ENCODE assay signal across 11 cellular contexts in genomic region chr19:6743714-6744380, GRCh38. TPM values are rescaled to one million over a fixed set of nuclear protein-coding genes. Genes with fewer than 3 reads are reported as not detected.
A peak's percentile ranks its signal among the peaks of the same experiment; 100 is the strongest.
DNase-seq lines count a peak whose midpoint lies in the region; ATAC-seq and TF ChIP-seq lines count a peak whose summit lies in the region.
"Had no signal": no experiment of that assay in that cellular context is flagged by ENCODE, and none has a peak within 500 bp of the region (broad histone marks: within the 10 kb centered on the region; RNA-seq: fewer than 3 reads in every experiment).

No MANE protein-coding gene starts in this region.

- TF ChIP-seq POLR2A in gastroesophageal sphincter (IDR thresholded peaks at IDR 0.05) = no peak

- ATAC-seq in GM23338 (no peak), gastroesophageal sphincter (no peak), GM21717 (IDR thresholded peaks at IDR 0.05; ENCODE audit: unreplicated experiment) (no peak), GM21737 (IDR thresholded peaks at IDR 0.05; ENCODE audit: unreplicated experiment) (no peak)

- TF ChIP-seq CTCF in GM23338 (conservative IDR thresholded peaks at IDR 0.05; ENCODE audit: low read depth in 2 of 2) (no peak), gastroesophageal sphincter (IDR thresholded peaks at IDR 0.05) (no peak)

- H3K79me2 ChIP-seq in GM23338 (replicated peaks; ENCODE audit: insufficient read depth) = peaks cover 22% of the 10 kb centered on the region

- DNase-seq in GM23338 (ENCODE audit: low spot score) = no peak
- DNase-seq in SK-N-MC (ENCODE audit: low read depth, low spot score) = no peak
- no peak for DNase-seq in glomerular visceral epithelial cell (ENCODE audit: extremely low spot score)
- no peak for DNase-seq in NCI-H187 (lab: John Stamatoyannopoulos, UW)
- DNase-seq: activated CD4-positive, CD25-positive, alpha-beta regulatory T cell treated with anti-CD3 and anti-CD28 coated beads, Interleukin-2, amount 50 U/mL, for 72 hours; NCI-H2227 treated with DMSO at 0.1 percent for 48 hours; stimulated activated CD4-positive, alpha-beta T cell treated with anti-CD3 and anti-CD28 coated beads, Interleukin-4, amount 100 ng/mL, for 1 hour had no signal

- H4K20me1 ChIP-seq in GM23338 (replicated peaks; ENCODE audit: insufficient read depth) = peaks cover 24% of the 10 kb centered on the region

- no peak overlapping the region for H3K4me2 ChIP-seq in GM23338

- H3F3A ChIP-seq in GM23338 (replicated peaks; ENCODE audit: low read depth) = 0 out of 2 replicates have a peak, but pooled peaks cover 4% of the 10 kb centered on the region

- H3K4me3 ChIP-seq in GM23338 (no peak overlapping the region), SK-N-MC (no peak overlapping the region), gastroesophageal sphincter (peak overlapping the region in 1 of 2 donors; percentile 30), skin epidermis (no peak overlapping the region)

- H3K9me2 ChIP-seq in GM23338 (ENCODE audit: insufficient read depth) = no peaks in the 10 kb centered on the region

- no peak overlapping the region; the same call in 2 of the 3 replicates for H3K4me3 Mint-ChIP-seq in GM23338

- peak overlapping the region; percentile 39; the same call in 1 of the 2 replicates for H3K27ac ChIP-seq in GM23338 (ENCODE audit: low read depth)
- H3K27ac ChIP-seq in SK-N-MC = peak overlapping the region; percentile 48
- H3K27ac ChIP-seq in gastroesophageal sphincter = peak overlapping the region; percentile 72 to 96 (median 92)
- H3K27ac ChIP-seq in skin epidermis = peak overlapping the region in 20 of 21 experiments; percentile 7 to 85 (median 58)

- no peaks in the 10 kb centered on the region for H3K9me3 ChIP-seq in SK-N-MC (ENCODE audit: low read depth, low read length)
- no peaks in the 10 kb centered on the region for H3K9me3 ChIP-seq in gastroesophageal sphincter

- peaks cover 15% of the 10 kb centered on the region for H3K27me3 Mint-ChIP-seq in GM23338 (ENCODE audit: insufficient read depth, low read depth, poor library complexity)

- 72 to 83% methylated on average over 9 to 13 of the region's 15 CpGs for WGBS in gastroesophageal sphincter (ENCODE audit: low coverage in 1 of 2), 2 donors

- no peak for TF ChIP-seq EP300 in gastroesophageal sphincter (IDR thresholded peaks at IDR 0.05)

- H3K9ac ChIP-seq in SK-N-MC (ENCODE audit: insufficient read length) = no peak overlapping the region

- H3K36me3 ChIP-seq in GM23338 (ENCODE audit: insufficient read depth) (peaks cover 40% of the 10 kb centered on the region), SK-N-MC (ENCODE audit: insufficient read depth, low read length) (peaks cover 50% of the 10 kb centered on the region), gastroesophageal sphincter (peaks cover 0 to 59% of the 10 kb centered on the region in 2 donors)

- H3K36me3 Mint-ChIP-seq in GM23338 (ENCODE audit: low read depth) = peaks cover 58% of the 10 kb centered on the region

- peak overlapping the region; percentile 92 for H3K27ac Mint-ChIP-seq in GM23338

- H3K4me1 ChIP-seq in GM23338 (ENCODE audit: insufficient read depth) (peaks cover 12% of the 10 kb centered on the region; the same call in 1 of the 2 replicates), gastroesophageal sphincter (peaks cover 3 to 63% (median 26%) of the 10 kb centered on the region in 3 donors)

- peaks cover 25% of the 10 kb centered on the region for H3K4me1 Mint-ChIP-seq in GM23338

- no peak overlapping the region for H2AFZ ChIP-seq in GM23338

- no peaks in the 10 kb centered on the region for H3K9me3 Mint-ChIP-seq in GM23338

- no peaks in the 10 kb centered on the region for H3K27me3 ChIP-seq in GM23338 (ENCODE audit: insufficient read depth)
- no peaks in the 10 kb centered on the region for H3K27me3 ChIP-seq in gastroesophageal sphincter

TF ChIP-seq in GM23338, 12 proteins besides CTCF, POLR2A, EP300 and RAD21:
- TF ChIP-seq ZNF114 (CRISPR knock-in tag; IDR thresholded peaks at IDR 0.05) (no peak), ZNF331 (CRISPR knock-in tag; IDR thresholded peaks at IDR 0.05; ENCODE audit: low read depth) (no peak), NANOG (IDR thresholded peaks at IDR 0.05; ENCODE audit: borderline replicate concordance) (no peak), ZNF462 (CRISPR knock-in tag; IDR thresholded peaks at IDR 0.05) (no peak)
TF ChIP-seq in GM23338: peak in this region for 0.

RNA-seq across cellular contexts. Expression of gene TRIP10, which starts 4.4 kb away (rescaled TPM):
- total RNA-seq in GM23338 (2014; rRNA removed; shearing (Covaris generic)) = 46.2 and 56.8 TPM in 2 replicates
- polyA plus RNA-seq in GM23338 (2016; fragmentation: Nextera tagmentation; extraction: Ambion mirVana) = 65.4 and 68.5 TPM in 2 replicates
- total RNA-seq in gastroesophageal sphincter = 100 to 1,000 TPM in 3 of 4 donors, 10 to 100 TPM in 1; 94.1 to 129 (median 104) TPM

RNA-seq across cellular contexts. Expression of gene GPR108, which starts 6.5 kb away (rescaled TPM):
- total RNA-seq in GM23338 (2014; rRNA removed; shearing (Covaris generic)) = 42.6 and 57.9 TPM in 2 replicates
- 44.8 and 45.9 TPM in 2 replicates for polyA plus RNA-seq in GM23338 (2016; fragmentation: Nextera tagmentation; extraction: Ambion mirVana)
- total RNA-seq in gastroesophageal sphincter = 10 to 100 TPM; 44.0 to 68.8 (median 60.1) TPM

RNA-seq across cellular contexts. Expression of gene SH2D3A, which starts 23.4 kb away (rescaled TPM):
- total RNA-seq in GM23338 (2014; rRNA removed; shearing (Covaris generic)) = 25.6 and 38.4 TPM in 2 replicates
- 20.7 and 24.6 TPM in 2 replicates for polyA plus RNA-seq in GM23338 (2016; fragmentation: Nextera tagmentation; extraction: Ambion mirVana)
- total RNA-seq in gastroesophageal sphincter = 1 to 10 TPM in 2 of 4 donors, under 1 TPM in 1, not detected in 1; 0.78 to 5.8 (median 1.7) TPM

RNA-seq across cellular contexts. Expression of gene C3, which starts 23.4 kb away (rescaled TPM):
- total RNA-seq in GM23338 (2014; rRNA removed; shearing (Covaris generic)) = 4.8 and 17.7 TPM in 2 replicates
- polyA plus RNA-seq in GM23338 (2016; fragmentation: Nextera tagmentation; extraction: Ambion mirVana) = 5.1 and 7.5 TPM in 2 replicates
- 100 to 1,000 TPM; 246 to 757 (median 594) TPM for total RNA-seq in gastroesophageal sphincter

RNA-seq across cellular contexts. Expression of gene VAV1, which starts 28.7 kb away (rescaled TPM):
- total RNA-seq in GM23338 (2014; rRNA removed; shearing (Covaris generic)) = 1.7 and 1.8 TPM in 2 replicates
- polyA plus RNA-seq in GM23338 (2016; fragmentation: Nextera tagmentation; extraction: Ambion mirVana) = 0.82 and 1.0 TPM in 2 replicates
- total RNA-seq in gastroesophageal sphincter = 1 to 10 TPM; 2.3 to 7.8 (median 5.7) TPM

Comparison
In these comparisons a context has a peak if more than half of its experiments do, and no peak if none do; other contexts are left out.
1. H3K27ac ChIP-seq: peak in every context shown above with its lines; median percentile 92 in gastroesophageal sphincter; 58 in skin epidermis; 48 in SK-N-MC; 39 in GM23338.